Comparison of ENCODE assay signal across 29 cellular contexts in genomic region chr2:219944861-219945260, GRCh38.
"Had no signal": no experiment of that assay in that cellular context is flagged by ENCODE, and none has a peak within 500 bp of the region (broad histone marks: within the 10 kb centered on the region; RNA-seq: fewer than 3 reads in every experiment).

No MANE protein-coding gene starts in this region.

- ATAC-seq: activated CD4-positive, CD25-positive, alpha-beta regulatory T cell treated with anti-CD3 and anti-CD28 coated beads, Interleukin-2, amount 50 U/mL, for 24 hours; activated CD8-positive, alpha-beta T cell treated with anti-CD3 and anti-CD28 coated beads for 36 hours; activated naive CD8-positive, alpha-beta T cell treated with anti-CD3 and anti-CD28 coated beads, Interleukin-2, amount 50 U/mL, for 24 hours; activated T-cell treated with anti-CD3 and anti-CD28 coated beads, Interleukin-2, amount 50 U/mL, for 4 hours; T-helper 17 cell had no signal

- H3K4me1 Mint-ChIP-seq: activated B cell treated with CpG ODN at 0.5 μM for 24 hours; activated naive CD4-positive, alpha-beta T cell treated with anti-CD3 and anti-CD28 coated beads, Interleukin-2, amount 50 U/mL, for 24 hours; activated naive CD8-positive, alpha-beta T cell treated with anti-CD3 and anti-CD28 coated beads for 36 hours; activated naive CD8-positive, alpha-beta T cell treated with anti-CD3 and anti-CD28 coated beads, Interleukin-2, amount 50 U/mL, for 24 hours; T-helper 17 cell had no signal

- H3K27me3 Mint-ChIP-seq: activated naive CD8-positive, alpha-beta T cell treated with anti-CD3 and anti-CD28 coated beads, Interleukin-2, amount 50 U/mL, for 24 hours had no signal

- H3K4me3 Mint-ChIP-seq: activated B cell treated with CpG ODN at 0.5 μM for 24 hours; activated CD8-positive, alpha-beta T cell treated with anti-CD3 and anti-CD28 coated beads for 36 hours; activated naive CD4-positive, alpha-beta T cell treated with anti-CD3 and anti-CD28 coated beads for 36 hours; activated naive CD4-positive, alpha-beta T cell treated with anti-CD3 and anti-CD28 coated beads, Interleukin-2, amount 50 U/mL, for 24 hours; activated naive CD8-positive, alpha-beta T cell treated with anti-CD3 and anti-CD28 coated beads for 36 hours; activated naive CD8-positive, alpha-beta T cell treated with anti-CD3 and anti-CD28 coated beads, Interleukin-2, amount 50 U/mL, for 24 hours; activated T-cell treated with anti-CD3 and anti-CD28 coated beads, Interleukin-2, amount 50 U/mL, for 4 hours; brain; T-helper 17 cell; T-helper 2 cell treated with Interferon-gamma antibody and Interleukin-4, amounts not matched to agents 5 μg/mL and 100 μg/mL, for 36 hours had no signal

- H3K27ac Mint-ChIP-seq: activated B cell treated with CpG ODN at 0.5 μM for 24 hours; activated CD8-positive, alpha-beta T cell treated with anti-CD3 and anti-CD28 coated beads for 36 hours; activated naive CD4-positive, alpha-beta T cell treated with anti-CD3 and anti-CD28 coated beads for 36 hours; activated naive CD4-positive, alpha-beta T cell treated with anti-CD3 and anti-CD28 coated beads, Interleukin-2, amount 50 U/mL, for 24 hours; activated naive CD8-positive, alpha-beta T cell treated with anti-CD3 and anti-CD28 coated beads for 36 hours; activated naive CD8-positive, alpha-beta T cell treated with anti-CD3 and anti-CD28 coated beads, Interleukin-2, amount 50 U/mL, for 24 hours; activated T-helper 2 cell treated with anti-CD3 and anti-CD28 coated beads, Interferon-gamma antibody, Interleukin-2, Interleukin-4, amounts not matched to agents 10 μg/mL and 5 μg/mL and 100 μg/mL, durations not matched to agents 14 hours and 24 hours and 36 hours; T-helper 17 cell; T-helper 2 cell treated with Interferon-gamma antibody and Interleukin-4, amounts not matched to agents 5 μg/mL and 100 μg/mL, for 36 hours had no signal

- H3K36me3 ChIP-seq: ascending aorta, breast epithelium, cardiac muscle cell, colonic mucosa, WERI-Rb-1 had no signal

- H3K36me3 Mint-ChIP-seq: activated naive CD4-positive, alpha-beta T cell treated with anti-CD3 and anti-CD28 coated beads, Interleukin-2, amount 50 U/mL, for 24 hours; activated naive CD8-positive, alpha-beta T cell treated with anti-CD3 and anti-CD28 coated beads for 36 hours; brain had no signal

- DNase-seq: activated B cell treated with CpG ODN at 0.5 μM for 24 hours; activated CD4-positive, alpha-beta T cell treated with anti-CD3 and anti-CD28 coated beads for 48 hours; activated CD4-positive, alpha-beta T cell treated with anti-CD3 and anti-CD28 coated beads, Interleukin-2, amount 50 U/mL, for 1 hour; activated CD4-positive, alpha-beta T cell treated with anti-CD3 and anti-CD28 coated beads, Interleukin-2, amount 50 U/mL, for 48 hours; activated CD8-positive, alpha-beta memory T cell treated with anti-CD3 and anti-CD28 coated beads for 24 hours; activated CD8-positive, alpha-beta T cell treated with anti-CD3 and anti-CD28 coated beads for 36 hours; activated effector memory CD4-positive, alpha-beta T cell treated with anti-CD3 and anti-CD28 coated beads, Interleukin-2, amount 50 U/mL, for 16 hours; activated naive CD4-positive, alpha-beta T cell treated with anti-CD3 and anti-CD28 coated beads for 36 hours; activated naive CD8-positive, alpha-beta T cell treated with anti-CD3 and anti-CD28 coated beads for 36 hours; activated naive CD8-positive, alpha-beta T cell treated with anti-CD3 and anti-CD28 coated beads, Interleukin-2, amount 50 U/mL, for 24 hours; activated T-cell treated with anti-CD3 and anti-CD28 coated beads, Interleukin-2, amount 50 U/mL, for 4 hours; central memory CD4-positive, alpha-beta T cell; cerebellar nuclear complex; colonic mucosa; effector CD8-positive, alpha-beta T cell; foreskin fibroblast; T-helper 1 cell; T-helper 17 cell; T1000; WERI-Rb-1 had no signal

- H3K27me3 ChIP-seq: ascending aorta, breast epithelium, cardiac muscle cell, colonic mucosa had no signal

- H3K9me3 ChIP-seq: ascending aorta, colonic mucosa had no signal

- H3K4me1 ChIP-seq: breast epithelium, colonic mucosa had no signal

- H3K27ac ChIP-seq: ascending aorta, breast epithelium, cardiac muscle cell, colonic mucosa, epithelial cell of prostate, WERI-Rb-1 had no signal

- H3K9me3 Mint-ChIP-seq: activated B cell treated with CpG ODN at 0.5 μM for 24 hours; activated CD8-positive, alpha-beta T cell treated with anti-CD3 and anti-CD28 coated beads for 36 hours; activated naive CD4-positive, alpha-beta T cell treated with anti-CD3 and anti-CD28 coated beads for 36 hours; activated naive CD4-positive, alpha-beta T cell treated with anti-CD3 and anti-CD28 coated beads, Interleukin-2, amount 50 U/mL, for 24 hours; activated naive CD8-positive, alpha-beta T cell treated with anti-CD3 and anti-CD28 coated beads for 36 hours; activated naive CD8-positive, alpha-beta T cell treated with anti-CD3 and anti-CD28 coated beads, Interleukin-2, amount 50 U/mL, for 24 hours; activated T-cell treated with anti-CD3 and anti-CD28 coated beads, Interleukin-2, amount 50 U/mL, for 4 hours; activated T-helper 2 cell treated with anti-CD3 and anti-CD28 coated beads, Interferon-gamma antibody, Interleukin-2, Interleukin-4, amounts not matched to agents 10 μg/mL and 5 μg/mL and 100 μg/mL, durations not matched to agents 14 hours and 24 hours and 36 hours; T-helper 2 cell treated with Interferon-gamma antibody and Interleukin-4, amounts not matched to agents 5 μg/mL and 100 μg/mL, for 36 hours had no signal

- H3K4me3 ChIP-seq: ascending aorta, breast epithelium, cardiac muscle cell, colonic mucosa had no signal
